In genomic region chr7:87608443-87608842, GRCh38 we compare ENCODE assay signal across 22 cellular contexts. TPM values are rescaled to one million over a fixed set of nuclear protein-coding genes. Genes with fewer than 3 reads are reported as not detected.
DNase-seq lines count a peak whose midpoint lies in the region; ATAC-seq, FAIRE-seq and TF ChIP-seq lines count a peak whose summit lies in the region.
"Had no signal": no experiment of that assay in that cellular context is flagged by ENCODE, and none has a peak within 500 bp of the region (broad histone marks: within the 10 kb centered on the region; RNA-seq: fewer than 3 reads in every experiment).

No MANE protein-coding gene starts in this region.

- no TSS peak for BruUV-seq in endothelial cell of umbilical vein (replicated peaks; lab: Mats Ljungman, UMichigan)

- no peaks in the 10 kb centered on the region for H3K4me1 Mint-ChIP-seq in activated naive CD4-positive, alpha-beta T cell treated with anti-CD3 and anti-CD28 coated beads for 36 hours (ENCODE audit: low read depth)

- in situ Hi-C loops in brain microvascular endothelial cell (cut with HindIII; ENCODE audit: low pct_ligation_motif_present, low sequenced_read_pairs), result no loop called here

- H4K20me1 ChIP-seq in endothelial cell of umbilical vein (replicated peaks; ENCODE audit: control insufficient read depth, extremely low read depth, insufficient read depth, low read length), result no peaks in the 10 kb centered on the region
- H4K20me1 ChIP-seq: BLaER1 treated with 17β-estradiol and CSF1 and Interleukin-3, amounts not matched to agents 10 nM and 100 nM had no signal

- TF ChIP-seq CTCF in endothelial cell of umbilical vein (IDR thresholded peaks at IDR 0.05; ENCODE audit: extremely low read depth in 1 of 2, insufficient read depth in 1 of 2, low read depth in 1 of 2, low read length in 2 of 2) (no peak), colonic mucosa (IDR thresholded peaks at IDR 0.05) (no peak), brain microvascular endothelial cell (IDR thresholded peaks at IDR 0.05; ENCODE audit: low read depth, low read length, missing control alignments) (no peak)

- peak; percentile 20 for DNase-seq in M059J (ENCODE audit: low read depth)
- peak; percentile 57 for DNase-seq in endothelial cell of umbilical vein (ENCODE audit: low read depth, low spot score)
- DNase-seq in left lobe of liver (ENCODE audit: low spot score), result no peak
- peak; percentile 86 for DNase-seq in small intestine
- DNase-seq in colonic mucosa, result no peak
- no peak for DNase-seq in brain microvascular endothelial cell
- no peak for DNase-seq in activated naive CD4-positive, alpha-beta T cell treated with anti-CD3 and anti-CD28 coated beads for 36 hours
- DNase-seq: CD8-positive, alpha-beta T cell; DMS53; EL; GOT3; NCI-H1417 treated with DMSO at 0.1 percent for 48 hours; NCI-H187 treated with DMSO at 0.1 percent for 48 hours; NCI-H226; NCI-H524; PC-9; SJCRH30 had no signal

- no peak overlapping the region for H3K27ac ChIP-seq in endothelial cell of umbilical vein (ENCODE audit: insufficient read depth, low read depth, low read length)
- no peak overlapping the region for H3K27ac ChIP-seq in small intestine (ENCODE audit: low read depth in 1 of 2, low read length in 1 of 2)
- H3K27ac ChIP-seq in colonic mucosa, result no peak overlapping the region
- no peak overlapping the region for H3K27ac ChIP-seq in brain microvascular endothelial cell
- H3K27ac ChIP-seq: BLaER1 treated with 17β-estradiol and CSF1 and Interleukin-3, amounts not matched to agents 10 nM and 100 nM; KMS-11; PC-9; SJCRH30 had no signal

- H3K4me2 ChIP-seq in endothelial cell of umbilical vein (ENCODE audit: insufficient read depth, low read length), result peak overlapping the region; percentile 47
- H3K4me2 ChIP-seq: BLaER1 treated with 17β-estradiol and CSF1 and Interleukin-3, amounts not matched to agents 10 nM and 100 nM; KMS-11; PC-9 had no signal

- H3K27me3 ChIP-seq in endothelial cell of umbilical vein (ENCODE audit: control insufficient read depth in 2 of 2, insufficient read depth in 2 of 2, low read length in 2 of 2), result peaks cover 4 to 5% of the 10 kb centered on the region in 2 experiments
- H3K27me3 ChIP-seq in small intestine (ENCODE audit: control insufficient read depth in 2 of 2, insufficient read depth in 2 of 2, low read length in 2 of 2), result no peaks in the 10 kb centered on the region
- H3K27me3 ChIP-seq in colonic mucosa, result no peaks in the 10 kb centered on the region
- H3K27me3 ChIP-seq in brain microvascular endothelial cell (replicated peaks), result no peaks in the 10 kb centered on the region
- H3K27me3 ChIP-seq: BLaER1 treated with 17β-estradiol and CSF1 and Interleukin-3, amounts not matched to agents 10 nM and 100 nM had no signal

- FAIRE-seq in endothelial cell of umbilical vein (lab: Jason Lieb, UNC) (no peak), small intestine (lab: Jason Lieb, UNC) (peak; percentile 96)
- FAIRE-seq: GM12878, GM19239 had no signal

- ATAC-seq in left lobe of liver, result peak; percentile 53
- ATAC-seq: CD8-positive, alpha-beta T cell; GM12878 had no signal

- no peak overlapping the region for H2AFZ ChIP-seq in endothelial cell of umbilical vein (ENCODE audit: low read depth, low read length)
- H2AFZ ChIP-seq: PC-9 had no signal

- H3K36me3 Mint-ChIP-seq in activated naive CD4-positive, alpha-beta T cell treated with anti-CD3 and anti-CD28 coated beads for 36 hours (ENCODE audit: low read depth), result no peaks in the 10 kb centered on the region
- H3K36me3 Mint-ChIP-seq: CD8-positive, alpha-beta T cell had no signal

- H3K4me1 ChIP-seq in endothelial cell of umbilical vein (ENCODE audit: control insufficient read depth, extremely low read depth, insufficient read depth, low read length) (peaks cover 19% of the 10 kb centered on the region), small intestine (ENCODE audit: control insufficient read depth in 2 of 2, insufficient read depth in 1 of 2, low read depth in 1 of 2, low read length in 1 of 2) (no peaks in the 10 kb centered on the region), colonic mucosa (no peaks in the 10 kb centered on the region)
- H3K4me1 ChIP-seq: BLaER1 treated with 17β-estradiol and CSF1 and Interleukin-3, amounts not matched to agents 10 nM and 100 nM; SJCRH30 had no signal

- H3K9ac ChIP-seq in endothelial cell of umbilical vein (replicated peaks; ENCODE audit: extremely low read depth, insufficient read depth, low read length), result no peak overlapping the region
- H3K9ac ChIP-seq in colonic mucosa (ENCODE audit: low read depth in 2 of 2, low read length in 2 of 2), result no peak overlapping the region
- H3K9ac ChIP-seq: BLaER1 treated with 17β-estradiol and CSF1 and Interleukin-3, amounts not matched to agents 10 nM and 100 nM; KMS-11 had no signal

- no peak for TF ChIP-seq POLR2A in endothelial cell of umbilical vein (IDR thresholded peaks at IDR 0.05; ENCODE audit: low read depth, low read length)

- no peaks in the 10 kb centered on the region for H3K36me3 ChIP-seq in endothelial cell of umbilical vein (ENCODE audit: control insufficient read depth in 2 of 2, extremely low read depth in 1 of 2, insufficient read depth in 2 of 2, low read length in 2 of 2)
- H3K36me3 ChIP-seq in small intestine (ENCODE audit: control insufficient read depth in 2 of 2, insufficient read depth in 2 of 2, low read length in 2 of 2), result no peaks in the 10 kb centered on the region
- H3K36me3 ChIP-seq in colonic mucosa, result no peaks in the 10 kb centered on the region
- H3K36me3 ChIP-seq in brain microvascular endothelial cell (replicated peaks), result no peaks in the 10 kb centered on the region
- H3K36me3 ChIP-seq: BLaER1 treated with 17β-estradiol and CSF1 and Interleukin-3, amounts not matched to agents 10 nM and 100 nM; SJCRH30 had no signal

- 14 to 49% (median 26%) methylated on average over 3 of the region's 3 CpGs for WGBS in small intestine, 3 donors

- H3K27ac Mint-ChIP-seq in activated naive CD4-positive, alpha-beta T cell treated with anti-CD3 and anti-CD28 coated beads for 36 hours, result no peak overlapping the region
- H3K27ac Mint-ChIP-seq: CD8-positive, alpha-beta T cell had no signal

- H3K9me3 Mint-ChIP-seq in activated naive CD4-positive, alpha-beta T cell treated with anti-CD3 and anti-CD28 coated beads for 36 hours, result no peaks in the 10 kb centered on the region
- H3K9me3 Mint-ChIP-seq: CD8-positive, alpha-beta T cell had no signal

- peaks cover 5% of the 10 kb centered on the region for H3K27me3 Mint-ChIP-seq in activated naive CD4-positive, alpha-beta T cell treated with anti-CD3 and anti-CD28 coated beads for 36 hours (ENCODE audit: low read depth)

- dilution Hi-C loops in endothelial cell of umbilical vein (cut with MboI; ENCODE audit: extremely low pct_ligation_motif_present, low sequenced_read_pairs), result no loop called here

- intact Hi-C loops in endothelial cell of umbilical vein (cut with micrococcal nuclease), result no loop called here
- intact Hi-C loops in colonic mucosa (cut with DNase I), result no loop called here
- intact Hi-C loops in activated naive CD4-positive, alpha-beta T cell treated with anti-CD3 and anti-CD28 coated beads for 36 hours (cut with micrococcal nuclease), result no loop called here

- H3K79me2 ChIP-seq in endothelial cell of umbilical vein (ENCODE audit: control insufficient read depth, insufficient read depth, low read length), result no peaks in the 10 kb centered on the region

- no peaks in the 10 kb centered on the region for H3K9me1 ChIP-seq in endothelial cell of umbilical vein (replicated peaks; ENCODE audit: control insufficient read depth, extremely low read depth, insufficient read depth, low read length)

- POLR2A ChIA-PET in endothelial cell of umbilical vein (lab: Charles Lee), result no interaction called here

- no peak overlapping the region for H3K4me3 Mint-ChIP-seq in activated naive CD4-positive, alpha-beta T cell treated with anti-CD3 and anti-CD28 coated beads for 36 hours
- H3K4me3 Mint-ChIP-seq: CD8-positive, alpha-beta T cell had no signal

- H3K4me3 ChIP-seq in endothelial cell of umbilical vein (replicated peaks in 1 of 3; ENCODE audit: insufficient read depth in 1 of 3, low read depth in 1 of 3, low read length in 3 of 3) (no peak overlapping the region), small intestine (ENCODE audit: low read depth in 1 of 2, low read length in 2 of 2) (no peak overlapping the region), colonic mucosa (no peak overlapping the region), brain microvascular endothelial cell (ENCODE audit: low read depth, low read length) (no peak overlapping the region)
- H3K4me3 ChIP-seq: BLaER1 treated with 17β-estradiol and CSF1 and Interleukin-3, amounts not matched to agents 10 nM and 100 nM; GM12878; PC-9; SJCRH30 had no signal

- CTCF ChIA-PET in endothelial cell of umbilical vein (lab: Charles Lee), result interaction anchor here (0.9 to 2.4 kb wide), 3 partner anchors 8 to 12 kb away, joined by 3 to 7 read pairs (median 5); partner anchors contain the start of gene ABCB1
- CTCF ChIA-PET in activated naive CD4-positive, alpha-beta T cell treated with anti-CD3 and anti-CD28 coated beads for 36 hours (lab: Charles Lee), result no interaction called here

- H3K9me3 ChIP-seq in endothelial cell of umbilical vein (replicated peaks; ENCODE audit: control insufficient read depth, insufficient read depth, low read length) (no peaks in the 10 kb centered on the region), small intestine (ENCODE audit: control insufficient read depth, low read depth) (no peaks in the 10 kb centered on the region), colonic mucosa (no peaks in the 10 kb centered on the region)
- H3K9me3 ChIP-seq: BLaER1 treated with 17β-estradiol and CSF1 and Interleukin-3, amounts not matched to agents 10 nM and 100 nM; SJCRH30 had no signal

RNA-seq across cellular contexts. Expression of gene ABCB1, which starts 7.8 kb away (rescaled TPM):
- total RNA-seq in M059J (2014; rRNA removed; shearing (Covaris generic)), result 5.3 and 5.6 TPM in 2 replicates
- 7.1 and 13.4 TPM in 2 replicates for total RNA-seq in endothelial cell of umbilical vein
- 5.1 and 7.5 TPM in 2 replicates for polyA plus RNA-seq in endothelial cell of umbilical vein
- polyA plus RNA-seq in endothelial cell of umbilical vein (2011; cell fraction: cytosol; rRNA removed), result 7.1 and 7.7 TPM in 2 replicates
- 30.6 and 31.2 TPM in 2 replicates for polyA plus RNA-seq in endothelial cell of umbilical vein (2011; cell fraction: nucleus; rRNA removed)
- 2.7 and 4.1 TPM in 2 replicates for polyA plus RNA-seq in endothelial cell of umbilical vein (2012)
- 16.4 and 22.8 TPM in 2 replicates for polyA minus RNA-seq in endothelial cell of umbilical vein
- polyA minus RNA-seq in endothelial cell of umbilical vein (2011; cell fraction: cytosol; rRNA and poly(A)+ RNA removed), result not detected
- polyA minus RNA-seq in endothelial cell of umbilical vein (2011; cell fraction: nucleus; rRNA and poly(A)+ RNA removed), result 10.5 and 13.0 TPM in 2 replicates
- 33.4 TPM for total RNA-seq in left lobe of liver
- 10 to 100 TPM; 17.3 to 63.2 (median 53.9) TPM for polyA plus RNA-seq in small intestine
- 100 to 1,000 TPM in 1 of 2 donors, 10 to 100 TPM in 1; 22.2 to 136 TPM for total RNA-seq in colonic mucosa
- total RNA-seq in activated naive CD4-positive, alpha-beta T cell treated with anti-CD3 and anti-CD28 coated beads for 36 hours, result 1 to 10 TPM; 2.3 to 3.5 TPM
- total RNA-seq: MCF 10A, PC-9, SJCRH30 had no signal

RNA-seq across cellular contexts. Expression of gene RUNDC3B, which starts 19.8 kb away (rescaled TPM):
- total RNA-seq in M059J (2014; rRNA removed; shearing (Covaris generic)), result 3.4 and 11.2 TPM in 2 replicates
- total RNA-seq in endothelial cell of umbilical vein (1.4 and 1.8 TPM in 2 replicates), left lobe of liver (11.4 TPM), colonic mucosa (1 to 10 TPM; 4.9 to 5.9 TPM)
- polyA plus RNA-seq in endothelial cell of umbilical vein (0.10 and 0.25 TPM in 2 replicates), small intestine (1 to 10 TPM; 2.4 to 6.5 (median 6.2) TPM)
- 0.42 and 0.49 TPM in 2 replicates for polyA plus RNA-seq in endothelial cell of umbilical vein (2011; cell fraction: cytosol; rRNA removed)
- 0.33 and 0.48 TPM in 2 replicates for polyA plus RNA-seq in endothelial cell of umbilical vein (2011; cell fraction: nucleus; rRNA removed)
- polyA plus RNA-seq in endothelial cell of umbilical vein (2012), result 0.64 TPM in 1 of 2 replicates, not detected in the other
- 0.22 and 0.34 TPM in 2 replicates for polyA minus RNA-seq in endothelial cell of umbilical vein
- polyA minus RNA-seq in endothelial cell of umbilical vein (2011; cell fraction: cytosol; rRNA and poly(A)+ RNA removed), result not detected
- 1.3 and 1.7 TPM in 2 replicates for polyA minus RNA-seq in endothelial cell of umbilical vein (2011; cell fraction: nucleus; rRNA and poly(A)+ RNA removed)
- under 1 TPM in 1 of 2 experiments, not detected in 1; 0.29 TPM for total RNA-seq in activated naive CD4-positive, alpha-beta T cell treated with anti-CD3 and anti-CD28 coated beads for 36 hours

Comparison
In these comparisons a context has a peak if more than half of its experiments do, and no peak if none do; other contexts are left out.
1. DNase-seq: peak in M059J (single experiment), endothelial cell of umbilical vein (single experiment) and small intestine (single experiment); none in left lobe of liver (single experiment), colonic mucosa (single experiment), brain microvascular endothelial cell (single experiment) and activated naive CD4-positive, alpha-beta T cell treated with anti-CD3 and anti-CD28 coated beads for 36 hours (single experiment).